ENCODE assay signal across 32 cellular contexts in genomic region chr18:22065311-22065710, GRCh38.
"Had no signal": no experiment of that assay in that cellular context is flagged by ENCODE, and none has a peak within 500 bp of the region (broad histone marks: within the 10 kb centered on the region; RNA-seq: fewer than 3 reads in every experiment).

No MANE protein-coding gene starts in this region.

- H3K4me1 Mint-ChIP-seq: activated CD4-positive, alpha-beta T cell treated with anti-CD3 and anti-CD28 coated beads for 36 hours; activated CD4-positive, alpha-beta T cell treated with anti-CD3 and anti-CD28 coated beads, Interleukin-2, amount 10 ng/mL, durations not matched to agents 24 days and 14 days; activated naive CD8-positive, alpha-beta T cell treated with anti-CD3 and anti-CD28 coated beads for 36 hours; activated naive CD8-positive, alpha-beta T cell treated with anti-CD3 and anti-CD28 coated beads, Interleukin-2, amount 50 U/mL, for 24 hours; T-helper 17 cell had no signal

- H3K4me3 ChIP-seq: adrenal gland, body of pancreas, esophagus squamous epithelium, gastroesophageal sphincter had no signal

- DNase-seq: activated CD4-positive, alpha-beta memory T cell treated with anti-CD3 and anti-CD28 coated beads for 36 hours; activated CD4-positive, alpha-beta T cell treated with anti-CD3 and anti-CD28 coated beads for 36 hours; activated CD4-positive, alpha-beta T cell treated with anti-CD3 and anti-CD28 coated beads, Interleukin-2, amount 10 ng/mL, durations not matched to agents 24 days and 14 days; activated CD4-positive, CD25-positive, alpha-beta regulatory T cell; activated CD4-positive, CD25-positive, alpha-beta regulatory T cell treated with anti-CD3 and anti-CD28 coated beads, Interleukin-2, amount 50 U/mL, for 72 hours; activated CD8-positive, alpha-beta memory T cell treated with anti-CD3 and anti-CD28 coated beads, Interleukin-2, amount 50 U/mL, for 48 hours; activated gamma-delta T cell; activated naive CD4-positive, alpha-beta T cell; activated naive CD4-positive, alpha-beta T cell treated with anti-CD3 and anti-CD28 coated beads, Interleukin-2, amount 50 U/mL, for 16 hours; activated naive CD8-positive, alpha-beta T cell treated with anti-CD3 and anti-CD28 coated beads for 36 hours; activated naive CD8-positive, alpha-beta T cell treated with anti-CD3 and anti-CD28 coated beads, Interleukin-2, amount 50 U/mL, for 24 hours; activated T-cell treated with anti-CD3 and anti-CD28 coated beads for 4 hours; activated T-cell treated with anti-CD3 and anti-CD28 coated beads, Interleukin-2, amount 50 U/mL, for 24 hours; activated T-cell treated with anti-CD3 and anti-CD28 coated beads, Interleukin-2, amount 50 U/mL, for 72 hours; adrenal gland; amygdala; aorta; body of pancreas; caudate nucleus; cortex of kidney; dermis blood vessel endothelial cell; effector CD4-positive, alpha-beta T cell; effector memory CD8-positive, alpha-beta T cell; esophagus squamous epithelium; foreskin melanocyte; head of caudate nucleus; T-helper 1 cell; T-helper 17 cell; T1000 had no signal

- H3K27ac ChIP-seq: adrenal gland, body of pancreas, epithelial cell of prostate, esophagus squamous epithelium, gastroesophageal sphincter had no signal

- H3K9me3 Mint-ChIP-seq: activated CD4-positive, alpha-beta memory T cell treated with anti-CD3 and anti-CD28 coated beads for 36 hours; activated naive CD8-positive, alpha-beta T cell treated with anti-CD3 and anti-CD28 coated beads for 36 hours; activated naive CD8-positive, alpha-beta T cell treated with anti-CD3 and anti-CD28 coated beads, Interleukin-2, amount 50 U/mL, for 24 hours; activated T-cell treated with anti-CD3 and anti-CD28 coated beads, Interleukin-2, amount 50 U/mL, for 24 hours; effector memory CD8-positive, alpha-beta T cell; T-helper 2 cell treated with Interferon-gamma antibody and Interleukin-4, amounts not matched to agents 5 μg/mL and 100 μg/mL, for 36 hours had no signal

- H3K4me3 Mint-ChIP-seq: activated CD4-positive, alpha-beta memory T cell treated with anti-CD3 and anti-CD28 coated beads for 36 hours; activated CD4-positive, alpha-beta T cell treated with anti-CD3 and anti-CD28 coated beads for 36 hours; activated CD4-positive, alpha-beta T cell treated with anti-CD3 and anti-CD28 coated beads, Interleukin-2, amount 10 ng/mL, durations not matched to agents 24 days and 14 days; activated naive CD8-positive, alpha-beta T cell treated with anti-CD3 and anti-CD28 coated beads for 36 hours; activated naive CD8-positive, alpha-beta T cell treated with anti-CD3 and anti-CD28 coated beads, Interleukin-2, amount 50 U/mL, for 24 hours; activated T-cell treated with anti-CD3 and anti-CD28 coated beads, Interleukin-2, amount 50 U/mL, for 24 hours; activated T-cell treated with anti-CD3 and anti-CD28 coated beads, Interleukin-2, amount 50 U/mL, for 72 hours; effector memory CD8-positive, alpha-beta T cell; T-helper 17 cell; T-helper 2 cell treated with Interferon-gamma antibody and Interleukin-4, amounts not matched to agents 5 μg/mL and 100 μg/mL, for 36 hours had no signal

- H3K27ac Mint-ChIP-seq: activated CD4-positive, alpha-beta memory T cell treated with anti-CD3 and anti-CD28 coated beads for 36 hours; activated CD4-positive, alpha-beta T cell treated with anti-CD3 and anti-CD28 coated beads for 36 hours; activated CD4-positive, alpha-beta T cell treated with anti-CD3 and anti-CD28 coated beads, Interleukin-2, amount 10 ng/mL, durations not matched to agents 24 days and 14 days; activated naive CD8-positive, alpha-beta T cell treated with anti-CD3 and anti-CD28 coated beads for 36 hours; activated naive CD8-positive, alpha-beta T cell treated with anti-CD3 and anti-CD28 coated beads, Interleukin-2, amount 50 U/mL, for 24 hours; activated T-cell treated with anti-CD3 and anti-CD28 coated beads, Interleukin-2, amount 50 U/mL, for 24 hours; activated T-cell treated with anti-CD3 and anti-CD28 coated beads, Interleukin-2, amount 50 U/mL, for 72 hours; effector memory CD8-positive, alpha-beta T cell; T-helper 17 cell; T-helper 2 cell treated with Interferon-gamma antibody and Interleukin-4, amounts not matched to agents 5 μg/mL and 100 μg/mL, for 36 hours had no signal

- H3K27me3 Mint-ChIP-seq: activated CD4-positive, alpha-beta memory T cell treated with anti-CD3 and anti-CD28 coated beads for 36 hours; activated CD4-positive, alpha-beta T cell treated with anti-CD3 and anti-CD28 coated beads, Interleukin-2, amount 10 ng/mL, durations not matched to agents 24 days and 14 days; activated naive CD8-positive, alpha-beta T cell treated with anti-CD3 and anti-CD28 coated beads for 36 hours; activated naive CD8-positive, alpha-beta T cell treated with anti-CD3 and anti-CD28 coated beads, Interleukin-2, amount 50 U/mL, for 24 hours; activated T-cell treated with anti-CD3 and anti-CD28 coated beads, Interleukin-2, amount 50 U/mL, for 24 hours had no signal

- H3K9me3 ChIP-seq: adrenal gland, body of pancreas, esophagus squamous epithelium, gastroesophageal sphincter had no signal

- H3K36me3 ChIP-seq: adrenal gland, esophagus squamous epithelium, gastroesophageal sphincter had no signal

- H3K36me3 Mint-ChIP-seq: activated CD4-positive, alpha-beta memory T cell treated with anti-CD3 and anti-CD28 coated beads for 36 hours; activated naive CD8-positive, alpha-beta T cell treated with anti-CD3 and anti-CD28 coated beads for 36 hours had no signal

- ATAC-seq: activated CD4-positive, alpha-beta T cell treated with anti-CD3 and anti-CD28 coated beads for 36 hours; activated naive CD8-positive, alpha-beta T cell treated with anti-CD3 and anti-CD28 coated beads, Interleukin-2, amount 50 U/mL, for 24 hours; activated T-cell treated with anti-CD3 and anti-CD28 coated beads, Interleukin-2, amount 50 U/mL, for 72 hours; body of pancreas; effector memory CD8-positive, alpha-beta T cell; gastroesophageal sphincter; T-helper 17 cell had no signal

- H3K4me1 ChIP-seq: esophagus squamous epithelium, gastroesophageal sphincter had no signal

- H3K27me3 ChIP-seq: adrenal gland, body of pancreas, esophagus squamous epithelium, gastroesophageal sphincter had no signal
